ENCODE assay signal across 8 cellular contexts in genomic region chr10:45409347-45409746, GRCh38. TPM values are rescaled to one million over a fixed set of nuclear protein-coding genes. Genes with fewer than 3 reads are reported as not detected.
DNase-seq lines count a peak whose midpoint lies in the region; ATAC-seq, FAIRE-seq and TF ChIP-seq lines count a peak whose summit lies in the region.
"Not testable (repeated sequence)": the region's sequence is repeated elsewhere in the genome, so short reads cannot be mapped to it uniquely, and the experiment has no call there.
"Had no signal": no experiment of that assay in that cellular context is flagged by ENCODE, and none has a peak within 500 bp of the region (broad histone marks: within the 10 kb centered on the region; RNA-seq: fewer than 3 reads in every experiment).

No MANE protein-coding gene starts in this region.

- not testable (repeated sequence) for H3K9me1 ChIP-seq in K562 (ENCODE audit: control insufficient read depth, insufficient read depth, low read length)

- not testable (repeated sequence) for H3K9me3 Mint-ChIP-seq in glutamatergic neuron (ENCODE audit: unreplicated experiment); neural progenitor cell; stimulated activated memory B cell treated with anti-CD40 and anti-IgM and Interleukin-4, amounts not matched to agents 10 μg/mL and 1 μg/mL and 100 μg/mL, for 72 hours

- not testable (repeated sequence) for H3K36me3 Mint-ChIP-seq in T-helper 17 cell (ENCODE audit: low read depth); glutamatergic neuron (ENCODE audit: unreplicated experiment); neural progenitor cell
- H3K36me3 Mint-ChIP-seq in stimulated activated memory B cell treated with anti-CD40 and anti-IgM and Interleukin-4, amounts not matched to agents 10 μg/mL and 1 μg/mL and 100 μg/mL, for 72 hours: peaks cover 73% of the 10 kb centered on the region

- TF ChIP-seq CTCF in K562 (IDR thresholded peaks at IDR 0.05 in 2 of 3, conservative IDR thresholded peaks at IDR 0.05 in 1 of 3; ENCODE audit: insufficient read depth in 2 of 3, low read depth in 1 of 3, low read length in 3 of 3); glutamatergic neuron (IDR thresholded peaks at IDR 0.05; ENCODE audit: partially characterized antibody, unreplicated experiment); neural progenitor cell (IDR thresholded peaks at IDR 0.05): not testable (repeated sequence)

- H3F3A ChIP-seq in neural progenitor cell (ENCODE audit: low read depth): not testable (repeated sequence)

- not testable (repeated sequence) for H3K27me3 ChIP-seq in K562 (ENCODE audit: control insufficient read depth in 2 of 2, insufficient read depth in 2 of 2, low read length in 2 of 2); neural progenitor cell

- H3K27me3 Mint-ChIP-seq in T-helper 17 cell; glutamatergic neuron (ENCODE audit: unreplicated experiment); neural progenitor cell (ENCODE audit: insufficient read depth, low read depth); stimulated activated memory B cell treated with anti-CD40 and anti-IgM and Interleukin-4, amounts not matched to agents 10 μg/mL and 1 μg/mL and 100 μg/mL, for 72 hours: not testable (repeated sequence)

- H3K9me3 ChIP-seq in T-helper 17 cell (ENCODE audit: control insufficient read depth, low read length, poor library complexity, severe bottlenecking); K562 (replicated peaks; ENCODE audit: control insufficient read depth, insufficient read depth, low read depth, low read length); neural progenitor cell (ENCODE audit: low read depth): not testable (repeated sequence)

- peak overlapping the region; percentile 58 for H2AFZ ChIP-seq in K562 (ENCODE audit: low read depth, low read length)
- peak overlapping the region; percentile 15 for H2AFZ ChIP-seq in neural progenitor cell (replicated peaks)

- not testable (repeated sequence) for BruUV-seq in K562 (replicated peaks; lab: Mats Ljungman, UMichigan)

- not testable (repeated sequence) for TF ChIP-seq EP300 in K562 (IDR thresholded peaks at IDR 0.05; ENCODE audit: low read length)

- H3K27ac ChIP-seq in K562 (ENCODE audit: extremely low read depth, low read depth, low read length): peak overlapping the region; percentile 86
- not testable (repeated sequence) for H3K27ac ChIP-seq in neural progenitor cell

- H3K79me2 ChIP-seq in K562 (ENCODE audit: control insufficient read depth, insufficient read depth, low read length); neural progenitor cell (ENCODE audit: low read depth): not testable (repeated sequence)

- TF ChIP-seq POLR2A in K562 (conservative IDR thresholded peaks at IDR 0.05): not testable (repeated sequence)

- CTCF ChIA-PET in K562 (lab: Yijun Ruan, JAX; ENCODE audit: low intra/inter-chr PET ratio): not testable (repeated sequence)

- in situ Hi-C loops in K562 (cut with MboI): not testable (repeated sequence)

- peaks cover 14% of the 10 kb centered on the region for H3K4me1 Mint-ChIP-seq in T-helper 17 cell
- H3K4me1 Mint-ChIP-seq in glutamatergic neuron (ENCODE audit: low read depth, unreplicated experiment); neural progenitor cell: not testable (repeated sequence)
- H3K4me1 Mint-ChIP-seq in stimulated activated memory B cell treated with anti-CD40 and anti-IgM and Interleukin-4, amounts not matched to agents 10 μg/mL and 1 μg/mL and 100 μg/mL, for 72 hours: peaks cover 51% of the 10 kb centered on the region

- peak overlapping the region; percentile 82 for H3K27ac Mint-ChIP-seq in T-helper 17 cell
- peak overlapping the region; percentile 36 for H3K27ac Mint-ChIP-seq in glutamatergic neuron (ENCODE audit: unreplicated experiment)
- H3K27ac Mint-ChIP-seq in neural progenitor cell: not testable (repeated sequence)
- H3K27ac Mint-ChIP-seq in stimulated activated memory B cell treated with anti-CD40 and anti-IgM and Interleukin-4, amounts not matched to agents 10 μg/mL and 1 μg/mL and 100 μg/mL, for 72 hours: peak overlapping the region; percentile 86

- POLR2A ChIA-PET in K562 (lab: Yijun Ruan, JAX): interaction anchor here (0.8 to 1.6 kb wide), 5 partner anchors 8 to 156 kb away, joined by 3 to 8 read pairs (median 3); no protein-coding TSS in a partner anchor

- not testable (repeated sequence) for ATAC-seq in T-helper 17 cell; K562; stimulated activated memory B cell treated with anti-CD40 and anti-IgM and Interleukin-4, amounts not matched to agents 10 μg/mL and 1 μg/mL and 100 μg/mL, for 72 hours

- not testable (repeated sequence) for H3K4me3 ChIP-seq in K562, neural progenitor cell

- not testable (repeated sequence) for H3K36me3 ChIP-seq in K562 (ENCODE audit: control insufficient read depth, insufficient read depth, low read length); neural progenitor cell

- not testable (repeated sequence) for TF ChIP-seq RAD21 in K562 (CRISPR knock-in tag; conservative IDR thresholded peaks at IDR 0.05 in 1 of 2, IDR thresholded peaks at IDR 0.05 in 1 of 2)

- not testable (repeated sequence) for DNase-seq in GM18507 (ENCODE audit: extremely low spot score, insufficient read length, low read depth); T-helper 17 cell; K562 (ENCODE audit: extremely low read depth in 1 of 4, low spot score in 3 of 4); glutamatergic neuron; neural progenitor cell (ENCODE audit: low spot score)

- H3K9ac ChIP-seq in K562 (ENCODE audit: insufficient read depth in 1 of 2, low read depth in 2 of 2, low read length in 2 of 2): peak overlapping the region; percentile 80 to 81; a peak in 3 of 4 replicates
- H3K9ac ChIP-seq in neural progenitor cell: not testable (repeated sequence)

- intact Hi-C loops in K562 (cut with micrococcal nuclease): not testable (repeated sequence)

- peak overlapping the region; percentile 68 for H3K4me2 ChIP-seq in K562 (ENCODE audit: insufficient read depth, low read length)
- not testable (repeated sequence) for H3K4me2 ChIP-seq in neural progenitor cell

- H3K4me1 ChIP-seq in K562 (replicated peaks in 1 of 2; ENCODE audit: control insufficient read depth in 2 of 2, insufficient read depth in 2 of 2, low read length in 2 of 2): peaks cover 12 to 54% of the 10 kb centered on the region in 2 experiments
- H3K4me1 ChIP-seq in neural progenitor cell: not testable (repeated sequence)

- not testable (repeated sequence) for H4K20me1 ChIP-seq in K562 (replicated peaks; ENCODE audit: control insufficient read depth, insufficient read depth, low read length); neural progenitor cell (ENCODE audit: low read depth)

- peak overlapping the region; percentile 66 for H3K4me3 Mint-ChIP-seq in T-helper 17 cell
- H3K4me3 Mint-ChIP-seq in glutamatergic neuron (ENCODE audit: unreplicated experiment); neural progenitor cell; stimulated activated memory B cell treated with anti-CD40 and anti-IgM and Interleukin-4, amounts not matched to agents 10 μg/mL and 1 μg/mL and 100 μg/mL, for 72 hours: not testable (repeated sequence)

- FAIRE-seq in GM18507 (lab: Jason Lieb, UNC): peak; percentile 36
- FAIRE-seq in K562 (lab: Jason Lieb, UNC): not testable (repeated sequence)

TF ChIP-seq in K562, 482 proteins besides CTCF, POLR2A, EP300 and RAD21 (continues in another document):
- TF ChIP-seq LARP7 (IDR thresholded peaks at IDR 0.05) (peak; percentile 62; the same call in 1 of the 2 replicates), ARID1B (IDR thresholded peaks at IDR 0.05) (0 out of 2 replicates have a peak, but pooled peaks have one; percentile 7), ZNF512 (tag; IDR thresholded peaks at IDR 0.05) (peak; percentile 65)

RNA-seq across cellular contexts. Expression of gene ALOX5, which starts 35.3 kb away (rescaled TPM):
- total RNA-seq in T-helper 17 cell: 10 to 100 TPM; 19.8 to 66.6 TPM
- total RNA-seq in K562 (2011; cell fraction: chromatin; rRNA removed; ENCODE audit: low replicate concordance): 3.5 and 4.3 TPM in 2 replicates
- 2.2 and 3.8 TPM in 2 replicates for total RNA-seq in K562 (2011; cell fraction: nucleolus; rRNA removed)
- 2.5 and 2.6 TPM in 2 replicates for total RNA-seq in K562 (2011; cell fraction: nucleoplasm; rRNA removed)
- 1.1 and 1.9 TPM in 2 replicates for total RNA-seq in K562 (2014; rRNA removed)
- total RNA-seq in K562 (2014; rRNA removed; fragmentation: Illumina TruSeq; extraction: Trizol): 0.51 and 0.73 TPM in 2 replicates
- 1.8 and 1.9 TPM in 2 replicates for total RNA-seq in K562 (2015; rRNA removed; fragmentation: Illumina TruSeq; extraction: Trizol)
- 0.92 and 2.0 TPM in 2 replicates for total RNA-seq in K562 (2021)
- 0.74 and 6.5 TPM in 2 replicates for polyA plus RNA-seq in K562 (2011; rRNA removed)
- polyA plus RNA-seq in K562 (2011; cell fraction: cytosol; rRNA removed): 0.61 and 3.8 TPM in 2 replicates
- 10.6 and 47.2 TPM in 2 replicates for polyA plus RNA-seq in K562 (2011; cell fraction: nucleus; rRNA removed)
- 4.9 and 23.7 TPM in 2 replicates for polyA plus RNA-seq in K562 (2012)
- polyA plus RNA-seq in K562 (2014; fragmentation: Illumina TruSeq; extraction: Trizol): 1.4 and 1.5 TPM in 2 replicates
- under 1 TPM; 0.10 to 0.13 TPM for polyA plus RNA-seq in K562 (2014; fragmentation: Nextera tagmentation; extraction: Ambion mirVana)
- 1.6 and 2.4 TPM in 2 replicates for polyA plus RNA-seq in K562 (2014; rRNA removed)
- polyA minus RNA-seq in K562 (2011; rRNA and poly(A)+ RNA removed): 0.46 and 3.2 TPM in 2 replicates
- 2.5 TPM in 1 of 2 replicates, not detected in the other for polyA minus RNA-seq in K562 (2011; cell fraction: cytosol; rRNA and poly(A)+ RNA removed)
- 2.0 and 18.2 TPM in 2 replicates for polyA minus RNA-seq in K562 (2011; cell fraction: nucleus; rRNA and poly(A)+ RNA removed)
- total RNA-seq in glutamatergic neuron (ENCODE audit: unreplicated experiment): 8.4 TPM
- total RNA-seq in neural progenitor cell (ENCODE audit: low replicate concordance): 0.96 and 1.6 TPM in 2 replicates
- polyA plus RNA-seq: AG04450, BJ had no signal
